ENCODE assay signal across 1 cellular context in the genomic region with DNA sequence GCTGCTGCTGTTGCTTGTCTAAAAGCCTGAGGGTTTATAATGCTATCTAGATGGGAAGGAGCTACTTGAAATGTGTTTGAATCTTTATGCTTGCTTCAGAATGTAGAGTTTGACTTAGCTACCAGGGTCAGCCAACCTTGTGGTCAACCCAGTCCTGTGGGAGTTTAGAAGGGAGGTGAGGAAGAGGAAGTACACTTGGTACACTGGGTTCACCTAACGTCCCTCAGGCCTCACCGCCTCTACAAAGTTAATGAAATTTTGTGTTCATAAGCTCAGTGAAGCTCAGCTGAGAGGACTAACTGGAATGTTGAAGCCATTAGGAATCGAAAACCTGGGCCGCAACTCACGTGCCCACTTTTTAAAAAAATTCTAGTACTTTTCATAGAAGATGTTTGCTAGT.
A peak's percentile ranks its signal among the peaks of the same experiment; 100 is the strongest.
TF ChIP-seq lines count a peak whose summit lies in the region.

No MANE protein-coding gene starts in this region.

TF ChIP-seq in GM12878, 131 proteins besides CTCF, POLR2A, EP300 and RAD21:
- no peak for TF ChIP-seq MEF2A (IDR thresholded peaks at IDR 0.05; ENCODE audit: insufficient read depth, low read depth, low read length)
- no peak for TF ChIP-seq MXI1 (IDR thresholded peaks at IDR 0.05; ENCODE audit: low read depth, low read length)
- TF ChIP-seq RUNX3 (IDR thresholded peaks at IDR 0.05; ENCODE audit: low read length): peak; percentile 18; the same call in 1 of the 2 replicates
- TF ChIP-seq RAD51 (IDR thresholded peaks at IDR 0.05): no peak
